In the genomic region with DNA sequence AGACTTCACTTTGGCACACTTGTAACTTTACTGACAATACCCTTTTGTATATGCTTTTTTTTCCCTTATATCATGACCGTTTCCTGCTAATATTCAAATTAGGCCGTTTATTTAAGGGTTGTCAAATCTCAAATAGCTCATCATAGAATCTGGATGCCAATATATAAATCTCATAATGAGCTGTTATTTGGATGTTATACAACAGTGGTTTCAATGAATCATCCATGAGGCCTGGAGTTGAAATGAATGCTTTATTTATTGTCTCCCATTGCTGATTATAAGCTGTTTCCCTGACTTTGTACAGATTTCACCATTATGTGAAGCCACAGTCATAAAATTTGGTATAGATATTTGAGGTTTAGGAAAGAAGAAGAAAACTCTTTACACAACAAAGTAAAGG, we compare ENCODE assay signal across 15 cellular contexts.
DNase-seq lines count a peak whose midpoint lies in the region; ATAC-seq and TF ChIP-seq lines count a peak whose summit lies in the region.
"Had no signal": no experiment of that assay in that cellular context is flagged by ENCODE, and none has a peak within 500 bp of the region (broad histone marks: within the 10 kb centered on the region; RNA-seq: fewer than 3 reads in every experiment).

No MANE protein-coding gene starts in this region.

- TF ChIP-seq CTCF in brain (conservative IDR thresholded peaks at IDR 0.05), result no peak
- no peak for TF ChIP-seq CTCF in lower leg skin (IDR thresholded peaks at IDR 0.05)

- H3K27ac ChIP-seq in ACC112 (ENCODE audit: low read depth, low read length), result peak overlapping the region; percentile 58
- H3K27ac ChIP-seq: SK-N-MC, testis, VCaP had no signal

- peak; percentile 75 for DNase-seq in HCEC 1CT
- DNase-seq in inferior parietal cortex (ENCODE audit: extremely low spot score), result peak; percentile 47
- no peak for DNase-seq in stimulated activated CD8-positive, alpha-beta memory T cell treated with anti-CD3 and anti-CD28 coated beads, Interleukin-4, amount 100 ng/mL, for 48 hours
- no peak for DNase-seq in stimulated activated naive CD8-positive, alpha-beta T cell treated with anti-CD3 and anti-CD28 coated beads, Interleukin-15, Interleukin-2, amounts not matched to agents 100 U/mL and 50 U/mL, for 24 hours
- DNase-seq in activated T-cell treated with anti-CD3 and anti-CD28 coated beads, Interleukin-2, amount 50 U/mL, for 72 hours, result no peak
- no peak for DNase-seq in lower leg skin (ENCODE audit: low spot score in 2 of 2)
- DNase-seq: activated gamma-delta T cell treated with Interleukin-2 at 50 U/mL for 16 hours; DMS 273 treated with DMSO at 0.1 percent for 48 hours; NK-92 treated with Interleukin-12 subunit alpha and Interleukin-12 subunit beta, amount 100 ng/mL, for 24 hours; testis had no signal

- intact Hi-C loops in lower leg skin (cut with DNase I; ENCODE audit: low total_unique reads), result no loop called here

- TF ChIP-seq POLR2A in lower leg skin (IDR thresholded peaks at IDR 0.05), result no peak

- ATAC-seq in stimulated activated naive CD8-positive, alpha-beta T cell treated with anti-CD3 and anti-CD28 coated beads, Interleukin-15, Interleukin-2, amounts not matched to agents 100 U/mL and 50 U/mL, for 24 hours, result no peak
- no peak for ATAC-seq in activated T-cell treated with anti-CD3 and anti-CD28 coated beads, Interleukin-2, amount 50 U/mL, for 72 hours (replicated peaks in 1 of 2)
- ATAC-seq: esophagus mucosa had no signal

- no peak overlapping the region for H3K4me3 ChIP-seq in ACC112 (ENCODE audit: low read depth, low read length)
- no peak overlapping the region for H3K4me3 ChIP-seq in lower leg skin (ENCODE audit: low read depth, poor library complexity, severe bottlenecking)
- H3K4me3 ChIP-seq: SK-N-MC, testis had no signal

- peaks cover 16% of the 10 kb centered on the region for H3K36me3 Mint-ChIP-seq in brain
- no peaks in the 10 kb centered on the region for H3K36me3 Mint-ChIP-seq in activated T-cell treated with anti-CD3 and anti-CD28 coated beads, Interleukin-2, amount 50 U/mL, for 72 hours (ENCODE audit: insufficient read depth in 2 of 2)

- H3K4me1 ChIP-seq in ACC112 (ENCODE audit: control insufficient read depth, insufficient read depth, low read length, unreplicated experiment), result peaks cover 16% of the 10 kb centered on the region
- H3K4me1 ChIP-seq: testis had no signal

- H3K9me3 Mint-ChIP-seq in brain, result peaks cover 12 to 22% (median 16%) of the 10 kb centered on the region in 5 experiments
- H3K9me3 Mint-ChIP-seq in activated T-cell treated with anti-CD3 and anti-CD28 coated beads, Interleukin-2, amount 50 U/mL, for 72 hours, result no peaks in the 10 kb centered on the region

- H3K27me3 ChIP-seq in ACC112 (ENCODE audit: insufficient read depth, low read length), result no peaks in the 10 kb centered on the region
- H3K27me3 ChIP-seq: testis had no signal

- H3K4me3 Mint-ChIP-seq in brain, result peak overlapping the region in 1 of 5 experiments; percentile 13
- H3K4me3 Mint-ChIP-seq in activated T-cell treated with anti-CD3 and anti-CD28 coated beads, Interleukin-2, amount 50 U/mL, for 72 hours, result no peak overlapping the region

- no peaks in the 10 kb centered on the region for H3K36me3 ChIP-seq in ACC112 (ENCODE audit: insufficient read depth, low read length)

- peak overlapping the region in 4 of 5 experiments; percentile 37 to 89 (median 76) for H3K27ac Mint-ChIP-seq in brain
- H3K27ac Mint-ChIP-seq in activated T-cell treated with anti-CD3 and anti-CD28 coated beads, Interleukin-2, amount 50 U/mL, for 72 hours, result no peak overlapping the region

- H2AFZ ChIP-seq in ACC112 (ENCODE audit: low read length, unreplicated experiment), result no peak overlapping the region

- no peaks in the 10 kb centered on the region for H3K79me2 ChIP-seq in ACC112 (ENCODE audit: control insufficient read depth, insufficient read depth, low read length, unreplicated experiment)

- H3K27me3 Mint-ChIP-seq in brain, result peaks cover 3% of the 10 kb centered on the region
- no peaks in the 10 kb centered on the region for H3K27me3 Mint-ChIP-seq in activated T-cell treated with anti-CD3 and anti-CD28 coated beads, Interleukin-2, amount 50 U/mL, for 72 hours (ENCODE audit: low read depth)

- WGBS in lower leg skin, 2 donors, result 22 to 31% methylated on average over 2 of the region's 2 CpGs

- peaks cover 52% of the 10 kb centered on the region for H3K4me1 Mint-ChIP-seq in brain
- H3K4me1 Mint-ChIP-seq in activated T-cell treated with anti-CD3 and anti-CD28 coated beads, Interleukin-2, amount 50 U/mL, for 72 hours (ENCODE audit: low read depth), result no peaks in the 10 kb centered on the region

Comparison
In these comparisons a context has a peak if more than half of its experiments do, and no peak if none do; other contexts are left out.
1. DNase-seq: peak in HCEC 1CT (single experiment) and inferior parietal cortex (single experiment); none in stimulated activated CD8-positive, alpha-beta memory T cell treated with anti-CD3 and anti-CD28 coated beads, Interleukin-4, amount 100 ng/mL, for 48 hours (single experiment), stimulated activated naive CD8-positive, alpha-beta T cell treated with anti-CD3 and anti-CD28 coated beads, Interleukin-15, Interleukin-2, amounts not matched to agents 100 U/mL and 50 U/mL, for 24 hours (single experiment), activated T-cell treated with anti-CD3 and anti-CD28 coated beads, Interleukin-2, amount 50 U/mL, for 72 hours (0 of 2) and lower leg skin (0 of 2).